20 cellular contexts compared by ENCODE assay signal in genomic region chr16:79811541-79811940, GRCh38.
"Had no signal": no experiment of that assay in that cellular context is flagged by ENCODE, and none has a peak within 500 bp of the region (broad histone marks: within the 10 kb centered on the region; RNA-seq: fewer than 3 reads in every experiment).

No MANE protein-coding gene starts in this region.

- DNase-seq: activated CD4-positive, alpha-beta T cell treated with anti-CD3 and anti-CD28 coated beads for 1 hour; activated CD4-positive, alpha-beta T cell treated with anti-CD3 and anti-CD28 coated beads, Interleukin-2, amount 50 U/mL, for 4 hours; activated naive CD4-positive, alpha-beta T cell treated with anti-CD3 and anti-CD28 coated beads, Interleukin-2, amount 10 ng/mL, durations not matched to agents 7 days and 5 days; colonic mucosa; esophagus squamous epithelium; foreskin melanocyte; left lung; mesendoderm; retina; stimulated activated CD4-positive, alpha-beta T cell treated with anti-CD3 and anti-CD28 coated beads, Interleukin-15, amount 100 ng/mL, for 24 hours; stimulated activated CD4-positive, alpha-beta T cell treated with anti-CD3 and anti-CD28 coated beads, Interleukin-4, amount 100 ng/mL, for 4 hours; stimulated activated CD8-positive, alpha-beta memory T cell treated with anti-CD3 and anti-CD28 coated beads, Interleukin-4, amount 100 ng/mL, for 48 hours; stimulated activated naive CD4-positive, alpha-beta T cell treated with Interleukin-2 at 50 U/mL for 16 hours; substantia nigra had no signal

- H3K4me3 ChIP-seq: ascending aorta, colonic mucosa, esophagus squamous epithelium, left lung, skin epidermis, tibial nerve, vagina had no signal

- ATAC-seq: activated T-helper 17 cell treated with anti-CD3 and anti-CD28 coated beads, Interleukin-2, amount 50 U/mL, for 72 hours; left lung; natural killer cell treated with Interleukin-12 subunit alpha and Interleukin-12 subunit beta and Interleukin-15 and Interleukin-18, amount 100 ng/mL, for 72 hours had no signal
